ENCODE assay signal across 14 cellular contexts in the genomic region with DNA sequence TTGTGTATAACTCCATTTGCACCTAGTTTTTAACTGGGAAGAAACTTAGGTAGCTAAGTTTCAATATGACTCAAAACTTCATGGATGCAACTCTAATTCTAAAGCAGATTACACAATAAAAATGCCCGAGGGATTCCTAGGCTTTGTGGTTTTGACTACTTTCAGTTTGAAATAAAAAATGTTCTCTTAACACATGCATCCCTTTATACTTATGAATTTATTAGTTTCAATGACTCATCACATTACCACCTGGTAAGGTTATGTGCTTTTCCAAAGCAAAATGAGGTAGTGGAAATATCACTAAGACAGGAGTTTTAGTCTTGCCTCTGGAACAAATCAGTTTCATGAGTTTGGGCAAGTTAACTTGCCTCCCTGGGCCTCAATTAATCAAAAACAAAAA.
A peak's percentile ranks its signal among the peaks of the same experiment; 100 is the strongest.
DNase-seq lines count a peak whose midpoint lies in the region; ATAC-seq, FAIRE-seq and TF ChIP-seq lines count a peak whose summit lies in the region.
"Had no signal": no experiment of that assay in that cellular context is flagged by ENCODE, and none has a peak within 500 bp of the region (broad histone marks: within the 10 kb centered on the region; RNA-seq: fewer than 3 reads in every experiment).

No MANE protein-coding gene starts in this region.

- TF ChIP-seq POLR2A in H54 (IDR thresholded peaks at IDR 0.05; ENCODE audit: low read depth, low read length) (no peak), lower leg skin (IDR thresholded peaks at IDR 0.05) (no peak)

- peak; percentile 90 for FAIRE-seq in H54 (lab: Jason Lieb, UNC)

- ATAC-seq in SK-N-SH treated with all-trans-retinoic acid at 6 μM for 48 hours (peak; percentile 75), HG02840 (IDR thresholded peaks at IDR 0.05; ENCODE audit: low FRiP score, unreplicated experiment) (no peak)
- ATAC-seq: mucosa of descending colon had no signal

- TF ChIP-seq CTCF in fibroblast of pulmonary artery (IDR thresholded peaks at IDR 0.05; ENCODE audit: low read length, missing control alignments) (no peak), lower leg skin (IDR thresholded peaks at IDR 0.05) (no peak)

- 12 to 46% methylated on average over 1 of the region's 1 CpG for WGBS in lower leg skin, 2 donors

- H3K4me3 ChIP-seq in fibroblast of pulmonary artery (replicated peaks; ENCODE audit: low read depth, low read length) (no peak overlapping the region), skeletal muscle cell (ENCODE audit: low read depth, low read length) (no peak overlapping the region), lower leg skin (ENCODE audit: low read depth, poor library complexity, severe bottlenecking) (no peak overlapping the region)
- H3K4me3 ChIP-seq: cardiac muscle cell, mucosa of descending colon, smooth muscle cell had no signal

- intact Hi-C loops in lower leg skin (cut with DNase I; ENCODE audit: low total_unique reads): no loop called here

- DNase-seq in H54 (ENCODE audit: insufficient read length, low spot score) (peak; percentile 7), fibroblast of pulmonary artery (ENCODE audit: low read depth) (peak; percentile 70), skeletal muscle cell (ENCODE audit: low read depth) (peak; percentile 55), cerebellar nuclear complex (lab: John Stamatoyannopoulos, UW) (no peak), lower leg skin (ENCODE audit: low spot score in 2 of 2) (no peak)
- no peak for DNase-seq in activated naive CD4-positive, alpha-beta T cell treated with anti-CD3 and anti-CD28 coated beads, Interleukin-2, amount 50 U/mL, for 16 hours
- DNase-seq: DMS53, hypothalamus, mucosa of descending colon, NCI-H748 treated with DMSO at 0.1 percent for 48 hours had no signal

TF ChIP-seq in SK-N-SH treated with all-trans-retinoic acid at 6 μM for 48 hours, 23 proteins besides CTCF, POLR2A, EP300 and RAD21:
- TF ChIP-seq ISL1 (CRISPR knock-in tag; IDR thresholded peaks at IDR 0.05) (no peak), TOX (CRISPR knock-in tag; IDR thresholded peaks at IDR 0.05; ENCODE audit: borderline replicate concordance) (no peak)

Comparison
In these comparisons a context has a peak if more than half of its experiments do, and no peak if none do; other contexts are left out.
1. DNase-seq: peak in H54 (single experiment), fibroblast of pulmonary artery (single experiment) and skeletal muscle cell (single experiment); none in cerebellar nuclear complex (0 of 2), activated naive CD4-positive, alpha-beta T cell treated with anti-CD3 and anti-CD28 coated beads, Interleukin-2, amount 50 U/mL, for 16 hours (single experiment) and lower leg skin (0 of 2).